ENCODE assay signal across 15 cellular contexts in genomic region chr4:8682296-8682695, GRCh38.
DNase-seq lines count a peak whose midpoint lies in the region; ATAC-seq and TF ChIP-seq lines count a peak whose summit lies in the region.
"Had no signal": no experiment of that assay in that cellular context is flagged by ENCODE, and none has a peak within 500 bp of the region (broad histone marks: within the 10 kb centered on the region; RNA-seq: fewer than 3 reads in every experiment).

No MANE protein-coding gene starts in this region.

- H3K9me3 ChIP-seq in RWPE2 (ENCODE audit: severe bottlenecking) (no peaks in the 10 kb centered on the region), osteoblast (ENCODE audit: low read depth, low read length) (no peaks in the 10 kb centered on the region)
- H3K9me3 ChIP-seq: Caco-2 had no signal

- no peaks in the 10 kb centered on the region for H3K79me2 ChIP-seq in osteoblast (ENCODE audit: insufficient read depth, low read length)

- ATAC-seq in RWPE2 (ENCODE audit: low read depth), result no peak
- ATAC-seq in HG03039 (IDR thresholded peaks at IDR 0.05; ENCODE audit: unreplicated experiment), result no peak
- ATAC-seq: CD8-positive, alpha-beta T cell had no signal

- H3K36me3 ChIP-seq in RWPE2 (ENCODE audit: low read depth) (no peaks in the 10 kb centered on the region), osteoblast (ENCODE audit: insufficient read depth, low read length) (no peaks in the 10 kb centered on the region)
- H3K36me3 ChIP-seq: BLaER1 had no signal

- no peak overlapping the region for H3K4me3 ChIP-seq in RWPE2 (ENCODE audit: severe bottlenecking)
- H3K4me3 ChIP-seq in coronary artery, result no peak overlapping the region
- no peak overlapping the region for H3K4me3 ChIP-seq in osteoblast (ENCODE audit: insufficient read depth, low read length)
- H3K4me3 ChIP-seq: BLaER1, GM23248 had no signal

- DNase-seq in RWPE2 (ENCODE audit: low spot score) (peak; percentile 25), coronary artery (ENCODE audit: low spot score) (peak; percentile 35), osteoblast (ENCODE audit: insufficient read length, low spot score, missing footprints) (peak; percentile 52), amygdala (lab: John Stamatoyannopoulos, UW) (no peak), LoVo (ENCODE audit: low spot score) (no peak)
- DNase-seq: Caco-2; CD4-positive, CD25-positive, alpha-beta regulatory T cell; CD8-positive, alpha-beta T cell; DMS153; DND-41; GM23248; HCEC 1CT had no signal

- TF ChIP-seq CTCF in RWPE2 (IDR thresholded peaks at IDR 0.05; ENCODE audit: poor library complexity, severe bottlenecking), result no peak
- no peak for TF ChIP-seq CTCF in coronary artery (IDR thresholded peaks at IDR 0.05)
- TF ChIP-seq CTCF in osteoblast (IDR thresholded peaks at IDR 0.05; ENCODE audit: extremely low read depth, low read depth, low read length), result no peak

- H3K27ac ChIP-seq in RWPE2 (ENCODE audit: poor library complexity, severe bottlenecking), result no peak overlapping the region
- no peak overlapping the region for H3K27ac ChIP-seq in coronary artery
- no peak overlapping the region for H3K27ac ChIP-seq in osteoblast (ENCODE audit: low read depth, low read length)
- H3K27ac ChIP-seq: BLaER1, C4-2B, GM23248 had no signal

- H3K4me1 ChIP-seq in RWPE2 (ENCODE audit: insufficient read depth, poor library complexity, severe bottlenecking) (no peaks in the 10 kb centered on the region), osteoblast (ENCODE audit: insufficient read depth, low read length) (no peaks in the 10 kb centered on the region)
- H3K4me1 ChIP-seq: BLaER1, Caco-2 had no signal

- peaks cover 28% of the 10 kb centered on the region for H3K27me3 ChIP-seq in RWPE2 (ENCODE audit: insufficient read depth, poor library complexity, severe bottlenecking)
- H3K27me3 ChIP-seq in osteoblast (ENCODE audit: insufficient read depth, low read length), result no peaks in the 10 kb centered on the region
- H3K27me3 ChIP-seq: BLaER1 had no signal

- no peak overlapping the region for H2AFZ ChIP-seq in osteoblast (ENCODE audit: low read length)
- H2AFZ ChIP-seq: GM23248 had no signal

- no peaks in the 10 kb centered on the region for H4K20me1 ChIP-seq in osteoblast (ENCODE audit: insufficient read depth, low read length)
- H4K20me1 ChIP-seq: BLaER1 had no signal

- H3K4me2 ChIP-seq in osteoblast (ENCODE audit: insufficient read depth, low read length), result no peak overlapping the region
- H3K4me2 ChIP-seq: BLaER1 had no signal

Comparison
In these comparisons a context has a peak if more than half of its experiments do, and no peak if none do; other contexts are left out.
1. DNase-seq: peak in RWPE2 (single experiment), coronary artery (single experiment) and osteoblast (single experiment); none in amygdala (0 of 56) and LoVo (single experiment).